20 cellular contexts compared by ENCODE assay signal in genomic region chr20:17863209-17863576, GRCh38.
A peak's percentile ranks its signal among the peaks of the same experiment; 100 is the strongest.
DNase-seq lines count a peak whose midpoint lies in the region; ATAC-seq, FAIRE-seq and TF ChIP-seq lines count a peak whose summit lies in the region.
"Had no signal": no experiment of that assay in that cellular context is flagged by ENCODE, and none has a peak within 500 bp of the region (broad histone marks: within the 10 kb centered on the region; RNA-seq: fewer than 3 reads in every experiment).

No MANE protein-coding gene starts in this region.

- H3K27me3 ChIP-seq in body of pancreas (no peaks in the 10 kb centered on the region), HepG2 (ENCODE audit: control insufficient read depth in 1 of 2, insufficient read depth in 2 of 2, low read length in 2 of 2) (no peaks in the 10 kb centered on the region), pancreas (no peaks in the 10 kb centered on the region)

- CTCF ChIA-PET in HepG2 (lab: Yijun Ruan, JAX; ENCODE audit: low intra/inter-chr PET ratio, low total read pairs), result no interaction called here

- TF ChIP-seq POLR2A in body of pancreas (IDR thresholded peaks at IDR 0.05) (no peak), HepG2 (IDR thresholded peaks at IDR 0.05; ENCODE audit: insufficient read depth in 1 of 2, low read depth in 2 of 2, low read length in 2 of 2) (peak in 1 of 2 experiments; percentile 12; a peak in 2 of 4 replicates)

- peak overlapping the region; percentile 67 to 84 (median 76) for H3K27ac ChIP-seq in body of pancreas
- peak overlapping the region; percentile 77 for H3K27ac ChIP-seq in HepG2 (ENCODE audit: extremely low read length, insufficient read depth, low read length)
- H3K27ac ChIP-seq in pancreas, result peak overlapping the region; percentile 3 to 64 (median 41)
- H3K27ac ChIP-seq: C4-2B had no signal

- POLR2A ChIA-PET in HepG2 (lab: Yijun Ruan, JAX), result interaction anchor here (0.8 to 18.0 kb wide), 24 partner anchors 3 to 305 kb away, joined by 3 to 763 read pairs (median 5); partner anchors contain the start of gene RRBP1

- H3K9me3 Mint-ChIP-seq in mesothelial cell of epicardium, result no peaks in the 10 kb centered on the region
- no peaks in the 10 kb centered on the region for H3K9me3 Mint-ChIP-seq in stimulated activated effector memory CD8-positive, alpha-beta T cell treated with anti-CD3 and anti-CD28 coated beads, Interleukin-12 subunit alpha, Interleukin-12 subunit beta, amount 100 ng/mL, for 72 hours
- H3K9me3 Mint-ChIP-seq: CD4-positive, alpha-beta memory T cell; GM23338; H9 had no signal

- TF ChIP-seq EP300 in HepG2 (IDR thresholded peaks at IDR 0.05; ENCODE audit: low read depth in 2 of 2, low read length in 2 of 2) (no peak), HepG2 (CRISPR knock-in tag; IDR thresholded peaks at IDR 0.05; ENCODE audit: borderline replicate concordance) (no peak)

- BruUV-seq in HepG2 (replicated peaks; lab: Mats Ljungman, UMichigan), result TSS peak; percentile 85

- no peaks in the 10 kb centered on the region for H3K79me2 ChIP-seq in HepG2 (ENCODE audit: insufficient read depth, low read length)

- peak overlapping the region; percentile 50 for H3K9ac ChIP-seq in HepG2 (ENCODE audit: insufficient read depth, low read depth, low read length)

- DNase-seq in body of pancreas (no peak), HepG2 (ENCODE audit: low spot score) (no peak), pancreas (no peak), T-helper 9 cell (no peak), NCI-H2081 treated with DMSO at 0.1 percent for 48 hours (lab: John Stamatoyannopoulos, UW) (no peak), mesothelial cell of epicardium (ENCODE audit: low spot score in 2 of 2, unreplicated experiment in 2 of 2) (no peak)
- DNase-seq in stimulated activated effector memory CD8-positive, alpha-beta T cell treated with anti-CD3 and anti-CD28 coated beads, Interleukin-12 subunit alpha, Interleukin-12 subunit beta, amount 100 ng/mL, for 72 hours (ENCODE audit: low spot score in 2 of 2), result no peak
- DNase-seq: CD4-positive, alpha-beta memory T cell; DMS153; DMS79 treated with DMSO at 0.1 percent for 48 hours; EL; H9 had no signal

- peak overlapping the region; percentile 67 for H3K4me2 ChIP-seq in HepG2 (ENCODE audit: low read depth, low read length)
- H3K4me2 ChIP-seq: GM23338 had no signal

- H3K9me3 ChIP-seq in body of pancreas (no peaks in the 10 kb centered on the region), HepG2 (ENCODE audit: low read length) (no peaks in the 10 kb centered on the region), pancreas (no peaks in the 10 kb centered on the region)

- no peaks in the 10 kb centered on the region for H3K36me3 Mint-ChIP-seq in mesothelial cell of epicardium
- no peaks in the 10 kb centered on the region for H3K36me3 Mint-ChIP-seq in stimulated activated effector memory CD8-positive, alpha-beta T cell treated with anti-CD3 and anti-CD28 coated beads, Interleukin-12 subunit alpha, Interleukin-12 subunit beta, amount 100 ng/mL, for 72 hours
- H3K36me3 Mint-ChIP-seq: CD4-positive, alpha-beta memory T cell had no signal

- no peak for TF ChIP-seq CTCF in body of pancreas (IDR thresholded peaks at IDR 0.05)
- TF ChIP-seq CTCF in HepG2 (CRISPR knock-in tag; IDR thresholded peaks at IDR 0.05), result no peak
- TF ChIP-seq CTCF in pancreas (IDR thresholded peaks at IDR 0.05), result no peak
- TF ChIP-seq CTCF in mesothelial cell of epicardium (IDR thresholded peaks at IDR 0.05; ENCODE audit: unreplicated experiment), result no peak

- no peak overlapping the region for H3K4me3 Mint-ChIP-seq in mesothelial cell of epicardium
- no peak overlapping the region for H3K4me3 Mint-ChIP-seq in stimulated activated effector memory CD8-positive, alpha-beta T cell treated with anti-CD3 and anti-CD28 coated beads, Interleukin-12 subunit alpha, Interleukin-12 subunit beta, amount 100 ng/mL, for 72 hours
- H3K4me3 Mint-ChIP-seq: B cell; CD4-positive, alpha-beta memory T cell; GM23338; H9 had no signal

- H4K20me1 ChIP-seq in HepG2 (ENCODE audit: insufficient read depth, low read length), result no peaks in the 10 kb centered on the region

- H3K4me1 ChIP-seq in body of pancreas (peaks cover 58% of the 10 kb centered on the region), HepG2 (ENCODE audit: insufficient read depth, low read length) (peaks cover 92% of the 10 kb centered on the region), pancreas (peaks cover 20 to 31% (median 21%) of the 10 kb centered on the region in 3 donors)

- peaks cover 7% of the 10 kb centered on the region for H3K4me1 Mint-ChIP-seq in mesothelial cell of epicardium
- H3K4me1 Mint-ChIP-seq in stimulated activated effector memory CD8-positive, alpha-beta T cell treated with anti-CD3 and anti-CD28 coated beads, Interleukin-12 subunit alpha, Interleukin-12 subunit beta, amount 100 ng/mL, for 72 hours, result peaks cover 32% of the 10 kb centered on the region

- H3K4me3 ChIP-seq in body of pancreas (no peak overlapping the region), HepG2 (replicated peaks in 1 of 3; ENCODE audit: insufficient read depth in 1 of 3, low read depth in 2 of 3, low read length in 3 of 3) (peak overlapping the region in 1 of 3 experiments; percentile 6; a peak in 1 of 6 replicates), pancreas (no peak overlapping the region)
- H3K4me3 ChIP-seq: GM23338 had no signal

- H3K36me3 ChIP-seq in body of pancreas (replicated peaks in 1 of 2; ENCODE audit: insufficient read depth in 1 of 2, low read depth in 2 of 2), result no peaks in the 10 kb centered on the region
- H3K36me3 ChIP-seq in HepG2 (replicated peaks in 1 of 2; ENCODE audit: control insufficient read depth in 1 of 2, insufficient read depth in 2 of 2, low read length in 2 of 2), result no peaks in the 10 kb centered on the region
- H3K36me3 ChIP-seq in pancreas, result no peaks in the 10 kb centered on the region

- no peak for TF ChIP-seq RAD21 in HepG2 (CRISPR knock-in tag; IDR thresholded peaks at IDR 0.05)

- no peak overlapping the region for H2AFZ ChIP-seq in HepG2 (ENCODE audit: low read length)
- H2AFZ ChIP-seq: GM23338 had no signal

- WGBS in body of pancreas, 2 donors, result 44 to 53% methylated on average over 3 to 4 of the region's 4 CpGs
- 74% methylated on average over 3 of the region's 4 CpGs for WGBS in HepG2 (ENCODE audit: low lambda C conversion rate)
- WGBS in pancreas, 2 donors, result 50 to 57% methylated on average over 4 of the region's 4 CpGs

- ATAC-seq in body of pancreas (no peak), HepG2 (peak; percentile 0; the same call in 2 of the 3 replicates), pancreas (no peak)
- no peak for ATAC-seq in stimulated activated effector memory CD8-positive, alpha-beta T cell treated with anti-CD3 and anti-CD28 coated beads, Interleukin-12 subunit alpha, Interleukin-12 subunit beta, amount 100 ng/mL, for 72 hours
- ATAC-seq: GM23338 had no signal

- in situ Hi-C loops in HepG2 (cut with HindIII; ENCODE audit: extremely low pct_ligation_motif_present, low pct_unique_long_range_greater_than_20kb), result no loop called here

- intact Hi-C loops in body of pancreas (cut with DNase I), result no loop called here
- intact Hi-C loops in HepG2 (cut with micrococcal nuclease; ENCODE audit: unreplicated experiment), result loop anchor here (1.0 kb wide), 1 partner anchor 34 kb away; no protein-coding TSS in a partner anchor
- intact Hi-C loops in pancreas (cut with DNase I), result loop anchor here in 1 of 3 donors (10.0 kb wide), 1 partner anchor 58 kb away; no protein-coding TSS in a partner anchor

- peaks cover 6% of the 10 kb centered on the region for H3K27me3 Mint-ChIP-seq in mesothelial cell of epicardium (ENCODE audit: low read depth)

- no peak overlapping the region for H3K27ac Mint-ChIP-seq in mesothelial cell of epicardium
- H3K27ac Mint-ChIP-seq in stimulated activated effector memory CD8-positive, alpha-beta T cell treated with anti-CD3 and anti-CD28 coated beads, Interleukin-12 subunit alpha, Interleukin-12 subunit beta, amount 100 ng/mL, for 72 hours, result no peak overlapping the region
- H3K27ac Mint-ChIP-seq: B cell; CD4-positive, alpha-beta memory T cell; GM23338 had no signal

- FAIRE-seq in HepG2 (lab: Jason Lieb, UNC) (no peak), pancreas (lab: Jason Lieb, UNC) (no peak)
- FAIRE-seq: A204.1, D721Med, G401.6, GM12891, HTR-8/SVneo had no signal

TF ChIP-seq in HepG2, 621 proteins besides CTCF, POLR2A, EP300 and RAD21 (continues in another document):
- TF ChIP-seq MAFG (CRISPR knock-in tag; IDR thresholded peaks at IDR 0.05) (no peak; the same call in 1 of the 2 replicates), ZNF652 (CRISPR knock-in tag; IDR thresholded peaks at IDR 0.05; ENCODE audit: borderline replicate concordance, low read depth) (no peak), ZNF232 (CRISPR knock-in tag; IDR thresholded peaks at IDR 0.05; ENCODE audit: borderline replicate concordance) (0 out of 2 replicates have a peak, but pooled peaks have one; percentile 2), ZNF607 (CRISPR knock-in tag; IDR thresholded peaks at IDR 0.05; ENCODE audit: borderline replicate concordance) (0 out of 2 replicates have a peak, but pooled peaks have one; percentile 59), ZNF788 (CRISPR knock-in tag; IDR thresholded peaks at IDR 0.05; ENCODE audit: borderline replicate concordance) (no peak), THAP8 (CRISPR knock-in tag; IDR thresholded peaks at IDR 0.05; ENCODE audit: borderline replicate concordance) (peak; percentile 81; the same call in 1 of the 2 replicates), NFE2 (CRISPR knock-in tag; IDR thresholded peaks at IDR 0.05) (no peak; the same call in 1 of the 2 replicates), ZNF724P (CRISPR knock-in tag; IDR thresholded peaks at IDR 0.05; ENCODE audit: borderline replicate concordance) (0 out of 2 replicates have a peak, but pooled peaks have one; percentile 3), KDM4B (CRISPR knock-in tag; IDR thresholded peaks at IDR 0.05) (no peak)
